In genomic region chr15:51198701-51199253, GRCh38 we compare ENCODE assay signal across 2 cellular contexts.
TF ChIP-seq lines count a peak whose summit lies in the region.

No MANE protein-coding gene starts in this region.

TF ChIP-seq in H1, 55 proteins besides CTCF, POLR2A, EP300 and RAD21:
- TF ChIP-seq SP1 (IDR thresholded peaks at IDR 0.05; ENCODE audit: low read depth, low read length) (no peak), RNF2 (IDR thresholded peaks at IDR 0.05; ENCODE audit: borderline replicate concordance, low read depth, low read length, missing control alignments, poor library complexity, severe bottlenecking) (no peak), POLR2AphosphoS5 (IDR thresholded peaks at IDR 0.05; ENCODE audit: low read depth, low read length) (no peak), RFX5 (IDR thresholded peaks at IDR 0.05; ENCODE audit: borderline replicate concordance, low read depth, low read length) (no peak), BCL11A (IDR thresholded peaks at IDR 0.05; ENCODE audit: low read depth in 2 of 2, low read length in 2 of 2) (no peak)

TF ChIP-seq in HepG2, 621 proteins besides CTCF, POLR2A, EP300 and RAD21:
- TF ChIP-seq FOXK1 (CRISPR knock-in tag; IDR thresholded peaks at IDR 0.05; ENCODE audit: borderline replicate concordance, low read depth), result no peak
- no peak for TF ChIP-seq ZFX (CRISPR knock-in tag; IDR thresholded peaks at IDR 0.05; ENCODE audit: low read depth)
- TF ChIP-seq SIN3B (IDR thresholded peaks at IDR 0.05; ENCODE audit: low read length), result no peak
- no peak for TF ChIP-seq ZNF614 (CRISPR knock-in tag; IDR thresholded peaks at IDR 0.05; ENCODE audit: borderline replicate concordance)
- TF ChIP-seq NR2F6 (IDR thresholded peaks at IDR 0.05), result no peak
- TF ChIP-seq NR2F6 (CRISPR knock-in tag; IDR thresholded peaks at IDR 0.05), result no peak
- no peak for TF ChIP-seq NFATC3 (CRISPR knock-in tag; IDR thresholded peaks at IDR 0.05)
- no peak for TF ChIP-seq ZGPAT (CRISPR knock-in tag; IDR thresholded peaks at IDR 0.05)
- TF ChIP-seq ZSCAN30 (CRISPR knock-in tag; IDR thresholded peaks at IDR 0.05), result no peak
- TF ChIP-seq ELF4 (CRISPR knock-in tag; IDR thresholded peaks at IDR 0.05; ENCODE audit: borderline replicate concordance), result no peak
- no peak for TF ChIP-seq KAT8 (CRISPR knock-in tag; IDR thresholded peaks at IDR 0.05)
- TF ChIP-seq MXI1 (IDR thresholded peaks at IDR 0.05; ENCODE audit: borderline replicate concordance, low read depth, low read length), result no peak
- TF ChIP-seq HDAC1 (CRISPR knock-in tag; IDR thresholded peaks at IDR 0.05), result no peak
- no peak for TF ChIP-seq SP2 (CRISPR knock-in tag; IDR thresholded peaks at IDR 0.05)
- no peak for TF ChIP-seq ZNF124 (CRISPR knock-in tag; IDR thresholded peaks at IDR 0.05)
- TF ChIP-seq EEA1 (CRISPR knock-in tag; IDR thresholded peaks at IDR 0.05; ENCODE audit: borderline replicate concordance), result no peak
- TF ChIP-seq FOXP4 (CRISPR knock-in tag; IDR thresholded peaks at IDR 0.05), result no peak
- no peak for TF ChIP-seq ZNF570 (CRISPR knock-in tag; IDR thresholded peaks at IDR 0.05; ENCODE audit: borderline replicate concordance)
